Comparison of ENCODE assay signal across 10 cellular contexts in the genomic region with DNA sequence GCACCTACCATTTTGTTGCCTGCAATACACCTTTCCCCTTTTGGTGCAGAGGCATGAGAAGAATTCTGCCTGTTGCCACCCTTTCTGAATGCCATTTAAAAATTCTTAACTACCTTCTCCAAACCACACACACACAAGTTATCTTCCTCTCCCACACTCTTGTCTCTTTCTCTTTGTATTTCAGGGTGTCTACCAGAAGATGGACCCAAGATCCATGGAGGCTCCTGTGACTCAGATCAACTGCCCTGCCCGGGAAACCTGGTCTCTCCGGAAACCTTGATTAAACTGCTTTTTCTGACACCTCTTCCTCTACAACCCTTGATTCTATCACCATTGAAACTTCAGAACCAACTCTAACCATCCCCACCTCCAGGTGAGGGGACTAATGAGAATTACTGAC. TPM values are rescaled to one million over a fixed set of nuclear protein-coding genes. Genes with fewer than 3 reads are reported as not detected.
DNase-seq lines count a peak whose midpoint lies in the region; ATAC-seq and TF ChIP-seq lines count a peak whose summit lies in the region.
"Had no signal": no experiment of that assay in that cellular context is flagged by ENCODE, and none has a peak within 500 bp of the region (broad histone marks: within the 10 kb centered on the region; RNA-seq: fewer than 3 reads in every experiment).

No MANE protein-coding gene starts in this region.

- H3K9me3 ChIP-seq in MG63, result no peaks in the 10 kb centered on the region
- no peaks in the 10 kb centered on the region for H3K9me3 ChIP-seq in heart left ventricle
- H3K9me3 ChIP-seq: upper lobe of right lung had no signal

- ATAC-seq in GM18870 (IDR thresholded peaks at IDR 0.05; ENCODE audit: unreplicated experiment), result no peak
- ATAC-seq in heart left ventricle, result no peak
- ATAC-seq: upper lobe of right lung had no signal

- H3K36me3 Mint-ChIP-seq in brain, result peaks cover 10% of the 10 kb centered on the region
- H3K36me3 Mint-ChIP-seq in nephron progenitor cell (ENCODE audit: low read depth), result no peaks in the 10 kb centered on the region

- intact Hi-C loops in heart left ventricle (cut with DNase I), result loop anchor here in 3 of 10 donors (5.0 to 10.0 kb wide), 2 partner anchors 47 to 140 kb away; a partner anchor contains a TSS

- H3K4me3 Mint-ChIP-seq in brain, result peak overlapping the region in 3 of 5 experiments; percentile 46 to 73 (median 52)
- H3K4me3 Mint-ChIP-seq in nephron progenitor cell, result no peak overlapping the region

- DNase-seq in NCI-H1092 treated with DMSO at 0.1 percent for 48 hours (lab: John Stamatoyannopoulos, UW), result peak; percentile 13
- no peak for DNase-seq in NCI-H1092 (lab: John Stamatoyannopoulos, UW)
- peak; percentile 16 for DNase-seq in MG63
- DNase-seq in nephron progenitor cell, result no peak
- DNase-seq in activated CD4-positive, alpha-beta T cell treated with anti-CD3 and anti-CD28 coated beads for 48 hours, result no peak
- DNase-seq in heart left ventricle, result no peak
- DNase-seq: activated CD4-positive, alpha-beta T cell treated with anti-CD3 and anti-CD28 coated beads, Interleukin-2, amount 50 U/mL, for 1 hour; upper lobe of right lung had no signal

- 11 to 20% (median 15%) methylated on average over 2 of the region's 2 CpGs for WGBS in heart left ventricle, 4 donors

- TF ChIP-seq CTCF in brain (conservative IDR thresholded peaks at IDR 0.05) (no peak), nephron progenitor cell (IDR thresholded peaks at IDR 0.05) (no peak), heart left ventricle (IDR thresholded peaks at IDR 0.05) (peak in 1 of 12 donors; percentile 15)

- H3K27me3 ChIP-seq in MG63 (no peaks in the 10 kb centered on the region), heart left ventricle (no peaks in the 10 kb centered on the region)
- H3K27me3 ChIP-seq: upper lobe of right lung had no signal

- H3K36me3 ChIP-seq in MG63 (peaks cover 14% of the 10 kb centered on the region), heart left ventricle (peaks cover 0 to 13% (median 11%) of the 10 kb centered on the region in 9 donors)
- H3K36me3 ChIP-seq: upper lobe of right lung had no signal

- H3K9me3 Mint-ChIP-seq in brain (peaks cover 0 to 3% (median 0%) of the 10 kb centered on the region in 5 experiments), nephron progenitor cell (no peaks in the 10 kb centered on the region)

- H3K27ac Mint-ChIP-seq in brain, result peak overlapping the region in 1 of 5 experiments; percentile 13
- H3K27ac Mint-ChIP-seq in nephron progenitor cell, result peak overlapping the region; percentile 11

- H3K4me3 ChIP-seq in MG63 (no peak overlapping the region), heart left ventricle (no peak overlapping the region)
- H3K4me3 ChIP-seq: upper lobe of right lung had no signal

- no peak for TF ChIP-seq POLR2A in heart left ventricle (IDR thresholded peaks at IDR 0.05)

- H3K4me1 ChIP-seq in heart left ventricle, result peaks cover 0 to 18% (median 9%) of the 10 kb centered on the region in 12 donors

- H3K4me1 Mint-ChIP-seq in brain (peaks cover 20% of the 10 kb centered on the region), nephron progenitor cell (peaks cover 29% of the 10 kb centered on the region)

- H3K27me3 Mint-ChIP-seq in brain, result peaks cover 9% of the 10 kb centered on the region
- H3K27me3 Mint-ChIP-seq in nephron progenitor cell (ENCODE audit: low read depth, poor library complexity), result peaks cover 4% of the 10 kb centered on the region

- H3K27ac ChIP-seq in heart left ventricle, result no peak overlapping the region
- H3K27ac ChIP-seq: upper lobe of right lung had no signal

RNA-seq across cellular contexts. Expression of a gene that starts 2.4 kb away (rescaled TPM):
- 14.7 and 15.4 TPM in 2 replicates for total RNA-seq in MG63 (2014; rRNA removed; shearing (Covaris generic); ENCODE audit: low replicate concordance)
- 32.2 TPM for polyA plus RNA-seq in brain (ENCODE audit: insufficient read depth, low read depth, low replicate concordance)
- 10 to 100 TPM; 21.9 to 46.5 (median 28.9) TPM for total RNA-seq in heart left ventricle
- polyA plus RNA-seq in heart left ventricle, result 10 to 100 TPM; 23.6 to 29.0 TPM

RNA-seq across cellular contexts. Expression of a gene that starts 23.0 kb away (rescaled TPM):
- total RNA-seq in MG63 (2014; rRNA removed; shearing (Covaris generic); ENCODE audit: low replicate concordance), result 9.9 and 13.8 TPM in 2 replicates
- polyA plus RNA-seq in brain (ENCODE audit: insufficient read depth, low read depth, low replicate concordance), result 7.3 TPM
- 10 to 100 TPM; 10.9 to 35.3 (median 15.4) TPM for total RNA-seq in heart left ventricle
- 10 to 100 TPM; 11.3 to 15.6 TPM for polyA plus RNA-seq in heart left ventricle

RNA-seq across cellular contexts. Expression of a gene that starts 30.7 kb away (rescaled TPM):
- total RNA-seq in MG63 (2014; rRNA removed; shearing (Covaris generic); ENCODE audit: low replicate concordance), result not detected in 2 replicates
- polyA plus RNA-seq in brain (ENCODE audit: insufficient read depth, low read depth, low replicate concordance) (not detected), heart left ventricle (under 1 TPM; 0.18 to 0.46 TPM)
- under 1 TPM in 2 of 9 donors, not detected in 7; 0.51 to 0.96 TPM for total RNA-seq in heart left ventricle

Comparison
In these comparisons a context has a peak if more than half of its experiments do, and no peak if none do; other contexts are left out.
1. DNase-seq: peak in NCI-H1092 treated with DMSO at 0.1 percent for 48 hours (single experiment) and MG63 (single experiment); none in NCI-H1092 (single experiment), nephron progenitor cell (single experiment), activated CD4-positive, alpha-beta T cell treated with anti-CD3 and anti-CD28 coated beads for 48 hours (single experiment) and heart left ventricle (0 of 5).